Comparison of ENCODE assay signal across 8 cellular contexts in genomic region chr17:42531455-42532354, GRCh38. TPM values are rescaled to one million over a fixed set of nuclear protein-coding genes. Genes with fewer than 3 reads are reported as not detected.
DNase-seq lines count a peak whose midpoint lies in the region; ATAC-seq lines count a peak whose summit lies in the region.

No MANE protein-coding gene starts in this region.

- intact Hi-C loops in sciatic nerve (cut with DNase I): no loop called here

- H3K27ac ChIP-seq in KOPT-K1 (ENCODE audit: low read depth, low read length, poor library complexity, severe bottlenecking) (peak overlapping the region; percentile 79), iPS DF 6.9 (ENCODE audit: low read length) (no peak overlapping the region)

- H3K4me3 ChIP-seq in iPS DF 6.9 (ENCODE audit: low read length): peak overlapping the region; percentile 10; the same call in 1 of the 2 replicates

- no peaks in the 10 kb centered on the region for H3K36me3 ChIP-seq in KOPT-K1 (ENCODE audit: insufficient read depth, low read length)
- H3K36me3 ChIP-seq in iPS DF 6.9 (ENCODE audit: control insufficient read depth, insufficient read depth, low read length): no peaks in the 10 kb centered on the region

- H3K9me3 ChIP-seq in KOPT-K1 (ENCODE audit: insufficient read depth, low read length, poor library complexity, severe bottlenecking) (no peaks in the 10 kb centered on the region), iPS DF 6.9 (ENCODE audit: control insufficient read depth, insufficient read depth, low read length) (no peaks in the 10 kb centered on the region)

- DNase-seq in Daoy (ENCODE audit: low read depth): peak; percentile 61
- DNase-seq in SW480 (ENCODE audit: low spot score): peak; percentile 65
- peak; percentile 78 for DNase-seq in astrocyte of the hippocampus (ENCODE audit: low read depth, low spot score)
- DNase-seq in iPS DF 6.9 (ENCODE audit: low read depth, low spot score): no peak
- DNase-seq in sciatic nerve (ENCODE audit: low spot score): peak; percentile 78

- peaks cover 3% of the 10 kb centered on the region for H3K4me1 ChIP-seq in iPS DF 6.9 (ENCODE audit: control insufficient read depth, insufficient read depth, low read length)

- no peaks in the 10 kb centered on the region for H3K27me3 ChIP-seq in iPS DF 6.9 (ENCODE audit: control insufficient read depth, insufficient read depth, low read length)

- no CpG with 5 or more reads among the region's 60 CpGs for WGBS in iPS DF 6.9 (ENCODE audit: insufficient coverage, insufficient read length)

- ATAC-seq in sciatic nerve (no peak), HG02610 (IDR thresholded peaks at IDR 0.05; ENCODE audit: unreplicated experiment) (no peak), GM18861 (IDR thresholded peaks at IDR 0.05; ENCODE audit: unreplicated experiment) (no peak)

RNA-seq across cellular contexts. Expression of gene NAGLU, which starts 4.3 kb away (rescaled TPM):
- total RNA-seq in Daoy (2014; rRNA removed; shearing (Covaris generic)): 10.5 and 14.2 TPM in 2 replicates
- 28.8 TPM for total RNA-seq in sciatic nerve

RNA-seq across cellular contexts. Expression of gene HSD17B1, which starts 21.0 kb away (rescaled TPM):
- under 0.01 and 0.09 TPM in 2 replicates for total RNA-seq in Daoy (2014; rRNA removed; shearing (Covaris generic))
- total RNA-seq in sciatic nerve: 2.4 TPM

RNA-seq across cellular contexts. Expression of gene COASY, which starts 30.2 kb away (rescaled TPM):
- 18.6 and 19.6 TPM in 2 replicates for total RNA-seq in Daoy (2014; rRNA removed; shearing (Covaris generic))
- total RNA-seq in sciatic nerve: 45.2 TPM

RNA-seq across cellular contexts. Expression of gene MLX, which starts 35.2 kb away (rescaled TPM):
- 8.5 and 16.2 TPM in 2 replicates for total RNA-seq in Daoy (2014; rRNA removed; shearing (Covaris generic))
- 26.6 TPM for total RNA-seq in sciatic nerve

RNA-seq across cellular contexts. Expression of gene PSMC3IP, which starts 45.8 kb away (rescaled TPM):
- total RNA-seq in Daoy (2014; rRNA removed; shearing (Covaris generic)): 17.4 and 32.3 TPM in 2 replicates
- total RNA-seq in sciatic nerve: 5.9 TPM
